Comparison of ENCODE assay signal across 8 cellular contexts in the genomic region with DNA sequence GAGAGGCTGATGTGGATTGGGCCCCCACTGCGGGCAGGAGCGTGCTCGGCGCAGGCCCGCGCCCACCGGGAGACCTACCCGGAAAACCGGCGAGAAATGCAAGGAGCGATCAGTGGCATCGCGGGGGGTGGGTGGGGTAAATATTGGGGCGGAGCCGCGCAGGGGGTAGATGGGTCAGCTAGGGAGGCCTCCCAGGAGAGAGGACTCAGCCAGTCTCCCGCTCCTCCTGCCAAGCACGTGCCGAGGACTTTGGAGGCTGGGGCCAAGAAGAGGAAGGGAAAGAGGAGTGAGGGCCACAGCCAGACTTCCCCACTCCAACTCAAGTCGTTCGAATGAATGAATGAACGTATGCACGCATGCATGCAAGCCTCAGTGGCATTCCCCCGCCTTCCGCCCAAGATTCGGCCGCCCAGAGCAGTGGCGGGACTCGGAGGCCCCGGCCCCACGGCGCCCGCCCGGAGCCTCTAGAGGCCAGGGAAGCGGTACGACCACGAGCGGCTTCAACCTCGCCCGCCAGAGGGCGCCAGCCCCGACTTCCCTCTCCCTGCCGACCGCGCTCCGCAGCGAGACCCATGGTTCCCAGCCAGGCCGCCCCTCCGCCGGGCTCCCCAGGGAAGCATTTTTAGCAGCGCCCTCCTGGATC. TPM values are rescaled to one million over a fixed set of nuclear protein-coding genes. Genes with fewer than 3 reads are reported as not detected.
A peak's percentile ranks its signal among the peaks of the same experiment; 100 is the strongest.
DNase-seq lines count a peak whose midpoint lies in the region; ATAC-seq and TF ChIP-seq lines count a peak whose summit lies in the region.

No MANE protein-coding gene starts in this region.

- peaks cover 10% of the 10 kb centered on the region for H3K36me3 Mint-ChIP-seq in activated CD4-positive, alpha-beta memory T cell treated with anti-CD3 and anti-CD28 coated beads, Interleukin-2, amount 10 ng/mL, durations not matched to agents 7 days and 5 days (ENCODE audit: low read depth)

- H3K27ac ChIP-seq in ACC112 (ENCODE audit: low read depth, low read length) (no peak overlapping the region), MM.1S (ENCODE audit: low read length) (no peak overlapping the region), duodenal mucosa (ENCODE audit: low read depth, low read length) (no peak overlapping the region)

- WGBS in lower leg skin, 2 donors: 2 to 4% methylated on average over 30 to 49 of the region's 51 CpGs

- no peaks in the 10 kb centered on the region for H3K9me2 ChIP-seq in MM.1S (replicated peaks; ENCODE audit: insufficient read depth, low read length)

- H3K4me3 Mint-ChIP-seq in activated CD4-positive, alpha-beta memory T cell treated with anti-CD3 and anti-CD28 coated beads, Interleukin-2, amount 10 ng/mL, durations not matched to agents 7 days and 5 days: peak overlapping the region; percentile 67

- peak overlapping the region; percentile 99 for H3K4me2 ChIP-seq in MM.1S (ENCODE audit: low read depth, low read length)

- H3K27me3 ChIP-seq in ACC112 (ENCODE audit: insufficient read depth, low read length) (peaks cover 27% of the 10 kb centered on the region), MM.1S (replicated peaks; ENCODE audit: insufficient read depth, low read length) (peaks cover 29% of the 10 kb centered on the region), duodenal mucosa (ENCODE audit: control insufficient read depth in 1 of 2, insufficient read depth in 2 of 2, low read length in 2 of 2) (peaks cover 27 to 33% of the 10 kb centered on the region in 2 donors)

- no peaks in the 10 kb centered on the region for H3K9me3 Mint-ChIP-seq in activated CD4-positive, alpha-beta memory T cell treated with anti-CD3 and anti-CD28 coated beads, Interleukin-2, amount 10 ng/mL, durations not matched to agents 7 days and 5 days

- H3K4me1 Mint-ChIP-seq in activated CD4-positive, alpha-beta memory T cell treated with anti-CD3 and anti-CD28 coated beads, Interleukin-2, amount 10 ng/mL, durations not matched to agents 7 days and 5 days: peaks cover 55% of the 10 kb centered on the region

- peak; percentile 72 for DNase-seq in MM.1S
- peak; percentile 84 for DNase-seq in activated CD4-positive, alpha-beta memory T cell treated with anti-CD3 and anti-CD28 coated beads, Interleukin-2, amount 10 ng/mL, durations not matched to agents 7 days and 5 days
- DNase-seq in lower leg skin (ENCODE audit: low spot score in 2 of 2): peak; percentile 45 to 96
- DNase-seq in stimulated activated CD4-positive, alpha-beta T cell treated with anti-CD3 and anti-CD28 coated beads, Interleukin-4, amount 100 ng/mL, for 24 hours: peak; percentile 86

- TF ChIP-seq CTCF in MM.1S (IDR thresholded peaks at IDR 0.05; ENCODE audit: low read length) (peak; percentile 78), lower leg skin (IDR thresholded peaks at IDR 0.05) (peak in 1 of 3 donors; percentile 8)

- H3K9ac ChIP-seq in MM.1S (ENCODE audit: low read length) (peak overlapping the region; percentile 33; the same call in 1 of the 2 replicates), duodenal mucosa (ENCODE audit: low read depth in 1 of 2, low read length in 2 of 2) (peak overlapping the region in 1 of 2 donors; percentile 32)

- no peaks in the 10 kb centered on the region for H3K9me3 ChIP-seq in MM.1S (replicated peaks; ENCODE audit: insufficient read depth, low read length)
- no peaks in the 10 kb centered on the region for H3K9me3 ChIP-seq in duodenal mucosa (ENCODE audit: control insufficient read depth in 1 of 2, low read length in 2 of 2)

- H3K4me3 ChIP-seq in ACC112 (ENCODE audit: low read depth, low read length) (peak overlapping the region; percentile 28), MM.1S (ENCODE audit: low read length) (peak overlapping the region; percentile 59), duodenal mucosa (ENCODE audit: low read depth in 1 of 2, low read length in 2 of 2) (peak overlapping the region; percentile 55 to 71), lower leg skin (ENCODE audit: low read depth, poor library complexity, severe bottlenecking) (peak overlapping the region; percentile 2)

- peak overlapping the region; percentile 13 for H2AFZ ChIP-seq in ACC112 (ENCODE audit: low read length, unreplicated experiment)
- peak overlapping the region; percentile 63 for H2AFZ ChIP-seq in MM.1S (ENCODE audit: low read length)

- H3K4me1 ChIP-seq in ACC112 (ENCODE audit: control insufficient read depth, insufficient read depth, low read length, unreplicated experiment) (peaks cover 23% of the 10 kb centered on the region), MM.1S (ENCODE audit: low read length) (peaks cover 17% of the 10 kb centered on the region), duodenal mucosa (ENCODE audit: control insufficient read depth in 1 of 2, insufficient read depth in 2 of 2, low read length in 2 of 2) (peaks cover 45 to 54% of the 10 kb centered on the region in 2 donors)

- TF ChIP-seq POLR2A in lower leg skin (IDR thresholded peaks at IDR 0.05): no peak

- CTCF ChIA-PET in activated CD4-positive, alpha-beta memory T cell treated with anti-CD3 and anti-CD28 coated beads, Interleukin-2, amount 10 ng/mL, durations not matched to agents 7 days and 5 days (lab: Charles Lee): interaction anchor here (1.1 to 5.1 kb wide), 8 partner anchors 33 to 566 kb away, joined by 3 to 140 read pairs (median 10); no protein-coding TSS in a partner anchor

- H3K79me2 ChIP-seq in ACC112 (ENCODE audit: control insufficient read depth, insufficient read depth, low read length, unreplicated experiment): peaks cover 7% of the 10 kb centered on the region
- peaks cover 16% of the 10 kb centered on the region for H3K79me2 ChIP-seq in MM.1S (ENCODE audit: low read length)

- ATAC-seq in GM18517 (IDR thresholded peaks at IDR 0.05; ENCODE audit: unreplicated experiment) (peak; percentile 45), HG02970 (IDR thresholded peaks at IDR 0.05; ENCODE audit: low FRiP score, unreplicated experiment) (no peak)

- no peak overlapping the region for H3K27ac Mint-ChIP-seq in activated CD4-positive, alpha-beta memory T cell treated with anti-CD3 and anti-CD28 coated beads, Interleukin-2, amount 10 ng/mL, durations not matched to agents 7 days and 5 days

- no peaks in the 10 kb centered on the region for H4K20me1 ChIP-seq in MM.1S (ENCODE audit: insufficient read depth, low read length)

- POLR2A ChIA-PET in activated CD4-positive, alpha-beta memory T cell treated with anti-CD3 and anti-CD28 coated beads, Interleukin-2, amount 10 ng/mL, durations not matched to agents 7 days and 5 days (lab: Charles Lee): interaction anchor here (1.4 to 2.6 kb wide), 3 partner anchors 36 to 177 kb away, joined by 3 to 11 read pairs (median 8); a partner anchor contains a TSS

- peaks cover 30% of the 10 kb centered on the region for H3K27me3 Mint-ChIP-seq in activated CD4-positive, alpha-beta memory T cell treated with anti-CD3 and anti-CD28 coated beads, Interleukin-2, amount 10 ng/mL, durations not matched to agents 7 days and 5 days

- no peaks in the 10 kb centered on the region for H3K36me3 ChIP-seq in ACC112 (ENCODE audit: insufficient read depth, low read length)
- no peaks in the 10 kb centered on the region for H3K36me3 ChIP-seq in MM.1S (replicated peaks; ENCODE audit: insufficient read depth, low read length)
- peaks cover 0 to 4% of the 10 kb centered on the region in 2 donors for H3K36me3 ChIP-seq in duodenal mucosa (ENCODE audit: control insufficient read depth in 1 of 2, insufficient read depth in 2 of 2, low read length in 2 of 2)

- peaks cover 11% of the 10 kb centered on the region for H3F3A ChIP-seq in MM.1S (ENCODE audit: insufficient read depth, low read length)

- intact Hi-C loops in lower leg skin (cut with DNase I; ENCODE audit: low total_unique reads): loop anchor here (5.0 kb wide), 1 partner anchor 177 kb away; no protein-coding TSS in a partner anchor

RNA-seq across cellular contexts. Expression of a gene that starts 3.6 kb away (rescaled TPM):
- total RNA-seq in activated CD4-positive, alpha-beta memory T cell treated with anti-CD3 and anti-CD28 coated beads, Interleukin-2, amount 10 ng/mL, durations not matched to agents 7 days and 5 days: 10 to 100 TPM; 26.6 to 26.7 TPM
- total RNA-seq in lower leg skin: 10 to 100 TPM; 24.6 to 37.7 (median 27.4) TPM

RNA-seq across cellular contexts. Expression of a gene that starts 3.8 kb away (rescaled TPM):
- not detected for total RNA-seq in activated CD4-positive, alpha-beta memory T cell treated with anti-CD3 and anti-CD28 coated beads, Interleukin-2, amount 10 ng/mL, durations not matched to agents 7 days and 5 days
- not detected for total RNA-seq in lower leg skin

RNA-seq across cellular contexts. Expression of a gene that starts 38.6 kb away (rescaled TPM):
- total RNA-seq in activated CD4-positive, alpha-beta memory T cell treated with anti-CD3 and anti-CD28 coated beads, Interleukin-2, amount 10 ng/mL, durations not matched to agents 7 days and 5 days: 100 to 1,000 TPM; 142 to 145 TPM
- 100 to 1,000 TPM in 3 of 4 donors, 10 to 100 TPM in 1; 72.2 to 188 (median 116) TPM for total RNA-seq in lower leg skin

Comparison
In these comparisons a context has a peak if more than half of its experiments do, and no peak if none do; other contexts are left out.
1. H3K4me3 ChIP-seq: peak in every context shown above with its lines; median percentile 63 in duodenal mucosa; 59 in MM.1S; 28 in ACC112; 2 in lower leg skin.